9 cellular contexts compared by ENCODE assay signal in the genomic region with DNA sequence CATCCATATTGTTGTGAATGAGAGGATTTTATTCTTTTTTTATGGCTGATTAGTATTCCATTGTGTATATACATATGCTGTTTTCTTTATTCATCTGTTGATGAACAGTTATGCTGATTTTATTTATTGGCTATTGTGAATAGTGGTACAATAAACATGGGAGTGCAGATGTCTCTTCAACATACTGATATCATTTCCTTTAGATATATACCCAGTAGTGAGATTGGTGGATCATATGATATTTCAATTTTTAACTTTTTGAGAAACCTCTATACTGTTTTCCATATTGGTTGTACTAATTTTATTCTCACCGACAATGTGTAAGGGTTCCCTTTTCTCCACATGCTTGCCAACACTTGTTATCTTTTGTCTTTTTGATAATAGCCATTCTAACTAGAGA.
"Had no signal": no experiment of that assay in that cellular context is flagged by ENCODE, and none has a peak within 500 bp of the region (broad histone marks: within the 10 kb centered on the region; RNA-seq: fewer than 3 reads in every experiment).

No MANE protein-coding gene starts in this region.

- H3K4me1 ChIP-seq: HAP-1 had no signal

- H2AFZ ChIP-seq: GM23248 had no signal

- DNase-seq: GM23248, GOT3, H7, HFFc6, KG1 had no signal

- ATAC-seq: HCT116, HepG2 had no signal

- H3K9me3 ChIP-seq: HAP-1 had no signal

- H3K27ac ChIP-seq: GM23248, HL-60 had no signal

- H3K9ac ChIP-seq: GM23248 had no signal

- H3K4me3 ChIP-seq: GM23248, HAP-1 had no signal

- H3K36me3 ChIP-seq: HAP-1 had no signal

- FAIRE-seq: HepG2 had no signal
